8 cellular contexts compared by ENCODE assay signal in genomic region chr19:38618590-38619360, GRCh38. TPM values are rescaled to one million over a fixed set of nuclear protein-coding genes. Genes with fewer than 3 reads are reported as not detected.
DNase-seq lines count a peak whose midpoint lies in the region; ATAC-seq and TF ChIP-seq lines count a peak whose summit lies in the region.

TSS of gene EIF3K (plus strand) at chr19:38619188. CDS start at chr19:38619269, 81 bp downstream.

- H3K14ac ChIP-seq in trophoblast cell (ENCODE audit: low read length): peak within 1 kb of the TSS; percentile 81

- H3K4me2 ChIP-seq in trophoblast cell (ENCODE audit: low read length): peak within 1 kb of the TSS; percentile 86

- H4K12ac ChIP-seq in trophoblast cell (ENCODE audit: low read depth, low read length): peak within 1 kb of the TSS; percentile 78

- TF ChIP-seq POLR2A in adrenal gland (IDR thresholded peaks at IDR 0.05) (peak in 1 of 2 donors; percentile 59), transverse colon (IDR thresholded peaks at IDR 0.05) (peak; percentile 86)

- intact Hi-C loops in adrenal gland (cut with DNase I): no loop called here
- intact Hi-C loops in cardiac septum (cut with DNase I): loop anchor here (5.0 kb wide), 4 partner anchors 214 to 504 kb away; partner anchors contain the start of genes ECH1 and FAM98C
- intact Hi-C loops in transverse colon (cut with DNase I; ENCODE audit: low total_unique reads): no loop called here

- in situ Hi-C loops in transverse colon (cut with MboI; ENCODE audit: low pct_ligation_motif_present in 1 of 4, low pct_unique_long_range_greater_than_20kb in 1 of 4, low sequenced_read_pairs in 3 of 4): loop anchor here in 2 of 4 donors (10.0 to 25.0 kb wide), 2 partner anchors 74 to 206 kb away; partner anchors contain the start of gene FAM98C (in 1 of the 2)

- peak within 1 kb of the TSS; percentile 67 for H2BK120ac ChIP-seq in trophoblast cell (ENCODE audit: insufficient read depth, low read length, poor library complexity)

- H3K9me3 ChIP-seq in adrenal gland (replicated peaks in 1 of 3) (no peaks in the 10 kb centered on the region), trophoblast cell (ENCODE audit: insufficient read depth, low read depth, low read length) (no peaks in the 10 kb centered on the region), transverse colon (no peaks in the 10 kb centered on the region)

- no peak within 1 kb of the TSS for H2BK12ac ChIP-seq in trophoblast cell (ENCODE audit: low read length)

- H3K27ac ChIP-seq in adrenal gland (peak within 1 kb of the TSS in 4 of 5 donors; percentile 48 to 89 (median 72)), trophoblast cell (ENCODE audit: low read depth, low read length) (peak within 1 kb of the TSS; percentile 25), transverse colon (peak within 1 kb of the TSS; percentile 89 to 95 (median 92))

- peak within 1 kb of the TSS; percentile 88 for H3K9ac ChIP-seq in trophoblast cell (ENCODE audit: low read length)

- H3K4me1 ChIP-seq in adrenal gland (replicated peaks in 1 of 2) (peaks cover 6 to 19% of the 10 kb centered on the region in 2 donors), trophoblast cell (ENCODE audit: control insufficient read depth in 1 of 2, insufficient read depth in 2 of 2, low read length in 2 of 2) (peaks cover 11% of the 10 kb centered on the region in 2 experiments), transverse colon (peaks cover 11 to 20% (median 16%) of the 10 kb centered on the region in 4 donors)

- peak; percentile 78 for ATAC-seq in HG02840 (IDR thresholded peaks at IDR 0.05; ENCODE audit: low FRiP score, unreplicated experiment)

- no peaks in the 10 kb centered on the region for H3K27me3 ChIP-seq in adrenal gland
- no peaks in the 10 kb centered on the region for H3K27me3 ChIP-seq in trophoblast cell (ENCODE audit: insufficient read depth, low read length)
- H3K27me3 ChIP-seq in transverse colon: no peaks in the 10 kb centered on the region

- peaks cover 10% of the 10 kb centered on the region for H3K79me2 ChIP-seq in trophoblast cell (ENCODE audit: control insufficient read depth, insufficient read depth, low read length, poor library complexity)

- H3K36me3 ChIP-seq in adrenal gland (replicated peaks in 1 of 2) (peaks cover 0 to 33% of the 10 kb centered on the region in 2 donors), trophoblast cell (ENCODE audit: control insufficient read depth in 1 of 2, insufficient read depth in 2 of 2, low read length in 2 of 2) (peaks cover 14 to 24% of the 10 kb centered on the region in 2 experiments), transverse colon (peaks cover 0 to 27% (median 11%) of the 10 kb centered on the region in 4 donors)

- DNase-seq in GM12865 (ENCODE audit: low read depth): peak; percentile 100
- DNase-seq in NCI-H146 (lab: John Stamatoyannopoulos, UW): peak; percentile 99
- DNase-seq in T-helper 1 cell: peak; percentile 94 to 99 (median 95)
- DNase-seq in adrenal gland: peak; percentile 98 to 99 (median 99)
- peak; percentile 99 for DNase-seq in cardiac septum (ENCODE audit: low spot score)
- peak; percentile 100 for DNase-seq in trophoblast cell
- peak; percentile 99 for DNase-seq in transverse colon

- peak within 1 kb of the TSS; percentile 56 for H3K18ac ChIP-seq in trophoblast cell (ENCODE audit: low read length)

- H4K8ac ChIP-seq in trophoblast cell (ENCODE audit: low read depth, low read length): peak within 1 kb of the TSS; percentile 95

- H4K91ac ChIP-seq in trophoblast cell (ENCODE audit: low read depth, low read length): peak within 1 kb of the TSS; percentile 84

- H2AK5ac ChIP-seq in trophoblast cell (ENCODE audit: low read length): peak within 1 kb of the TSS; percentile 57

- H3K79me1 ChIP-seq in trophoblast cell (ENCODE audit: low read length): peaks cover 8% of the 10 kb centered on the region

- WGBS in adrenal gland, 4 donors: 0 to 2% (median 1%) methylated on average over 2 to 64 of the region's 64 CpGs
- WGBS in trophoblast cell (ENCODE audit: extremely low coverage, insufficient coverage, insufficient read length): no CpG with 5 or more reads among the region's 64 CpGs
- WGBS in transverse colon (ENCODE audit: low coverage in 1 of 2), 2 donors: 3 to 40% methylated on average over 4 to 26 of the region's 64 CpGs

- no peak for TF ChIP-seq EP300 in transverse colon (IDR thresholded peaks at IDR 0.05; ENCODE audit: low read depth)

- H3K4ac ChIP-seq in trophoblast cell (ENCODE audit: low read depth, low read length): peak within 1 kb of the TSS; percentile 66

- no peak within 1 kb of the TSS for H3K23ac ChIP-seq in trophoblast cell (ENCODE audit: low read length)

- peak within 1 kb of the TSS; percentile 55 for H2BK5ac ChIP-seq in trophoblast cell (ENCODE audit: low read depth, low read length, poor library complexity)

- peak within 1 kb of the TSS; percentile 75 for H3K4me3 ChIP-seq in GM12865 (ENCODE audit: low read depth, low read length)
- peak within 1 kb of the TSS; percentile 33 to 87 (median 56) for H3K4me3 ChIP-seq in adrenal gland
- peak within 1 kb of the TSS; percentile 88 for H3K4me3 ChIP-seq in trophoblast cell (ENCODE audit: low read depth, low read length)
- H3K4me3 ChIP-seq in transverse colon: peak within 1 kb of the TSS; percentile 76 to 95 (median 84)

- TF ChIP-seq CTCF in GM12865 (IDR thresholded peaks at IDR 0.05; ENCODE audit: insufficient read depth, low read depth, low read length, missing control alignments): no peak
- TF ChIP-seq CTCF in adrenal gland (IDR thresholded peaks at IDR 0.05): no peak
- no peak for TF ChIP-seq CTCF in transverse colon (IDR thresholded peaks at IDR 0.05)

- H2AFZ ChIP-seq in trophoblast cell (ENCODE audit: insufficient read depth, low read length, poor library complexity): peak within 1 kb of the TSS; percentile 87

RNA-seq across cellular contexts. Expression of gene EIF3K, which starts in this region (rescaled TPM):
- 100 to 1,000 TPM; 196 to 537 (median 316) TPM for total RNA-seq in adrenal gland
- polyA plus RNA-seq in adrenal gland: 100 to 1,000 TPM; 177 to 292 (median 216) TPM
- total RNA-seq in cardiac septum: 483 TPM
- 205 and 214 TPM in 2 replicates for polyA plus RNA-seq in trophoblast cell (2013)
- total RNA-seq in transverse colon: 100 to 1,000 TPM; 267 to 660 (median 460) TPM

Comparison
In these comparisons a context has a peak if more than half of its experiments do, and no peak if none do; other contexts are left out.
1. Peak in every context shown above with its lines: DNase-seq, ATAC-seq, H3K4me3 ChIP-seq and H3K27ac ChIP-seq.
2. H3K27ac ChIP-seq: peak in every context shown above with its lines; median percentile 92 in transverse colon; 72 in adrenal gland; 25 in trophoblast cell.